Comparison of ENCODE assay signal across 2 cellular contexts in the genomic region with DNA sequence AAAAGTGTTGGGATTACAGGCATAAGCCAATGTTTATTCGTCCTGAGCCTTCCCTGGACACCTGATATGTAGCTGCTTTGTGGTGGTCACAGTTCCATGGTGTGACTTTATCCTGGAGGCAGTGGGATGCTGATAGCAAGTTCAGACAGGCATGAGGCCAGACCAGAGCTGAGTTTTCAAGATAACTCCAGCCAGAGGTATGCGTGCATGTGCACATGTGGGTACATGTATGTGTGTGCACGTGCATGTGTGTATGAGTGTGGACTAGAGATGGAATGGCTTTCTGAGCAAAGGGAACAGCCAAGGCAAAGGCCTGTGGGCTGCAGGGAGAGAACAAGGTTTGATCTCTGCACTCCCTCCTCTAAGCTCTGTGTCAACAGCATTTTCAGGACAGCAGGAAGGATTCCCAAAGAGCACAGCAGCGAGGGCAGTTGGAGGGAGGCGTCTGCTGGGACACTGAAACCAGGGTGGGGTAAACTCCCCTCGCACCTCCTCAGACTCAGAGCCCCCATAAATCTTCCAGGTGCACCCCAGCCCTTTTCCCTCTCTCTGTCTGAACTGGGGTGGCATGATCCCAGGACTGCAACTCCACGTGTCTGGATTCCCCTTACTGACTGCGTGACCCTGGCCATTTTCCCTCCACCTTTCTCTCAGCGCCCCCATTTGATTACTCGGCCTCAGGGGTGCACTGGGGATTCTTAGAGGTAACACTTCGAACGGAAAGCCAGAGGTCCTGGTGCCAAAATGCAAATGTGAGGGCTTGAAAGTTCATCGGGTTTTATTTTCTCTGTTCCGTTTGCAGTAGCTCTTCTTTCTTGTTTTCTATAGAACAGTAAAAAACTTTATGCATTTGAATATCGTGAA.
A peak's percentile ranks its signal among the peaks of the same experiment; 100 is the strongest.
TF ChIP-seq lines count a peak whose summit lies in the region.

No MANE protein-coding gene starts in this region.

TF ChIP-seq in HEK293, 187 proteins besides CTCF, POLR2A, EP300 and RAD21:
- TF ChIP-seq ZNF184 (tag by site-specific recombination; IDR thresholded peaks at IDR 0.05), result no peak
- TF ChIP-seq, protein P1, sequence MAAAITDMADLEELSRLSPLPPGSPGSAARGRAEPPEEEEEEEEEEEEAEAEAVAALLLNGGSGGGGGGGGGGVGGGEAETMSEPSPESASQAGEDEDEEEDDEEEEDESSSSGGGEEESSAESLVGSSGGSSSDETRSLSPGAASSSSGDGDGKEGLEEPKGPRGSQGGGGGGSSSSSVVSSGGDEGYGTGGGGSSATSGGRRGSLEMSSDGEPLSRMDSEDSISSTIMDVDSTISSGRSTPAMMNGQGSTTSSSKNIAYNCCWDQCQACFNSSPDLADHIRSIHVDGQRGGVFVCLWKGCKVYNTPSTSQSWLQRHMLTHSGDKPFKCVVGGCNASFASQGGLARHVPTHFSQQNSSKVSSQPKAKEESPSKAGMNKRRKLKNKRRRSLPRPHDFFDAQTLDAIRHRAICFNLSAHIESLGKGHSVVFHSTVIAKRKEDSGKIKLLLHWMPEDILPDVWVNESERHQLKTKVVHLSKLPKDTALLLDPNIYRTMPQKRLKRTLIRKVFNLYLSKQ (tag by site-specific recombination; IDR thresholded peaks at IDR 0.05; ENCODE audit: borderline replicate concordance), result no peak
- 0 out of 2 replicates have a peak, but pooled peaks have one; percentile 23 for TF ChIP-seq ZNF341 (tag by site-specific recombination; IDR thresholded peaks at IDR 0.05; ENCODE audit: low read depth)

TF ChIP-seq in GM12878, 131 proteins besides CTCF, POLR2A, EP300 and RAD21:
- TF ChIP-seq MEF2B (IDR thresholded peaks at IDR 0.05; ENCODE audit: partially characterized antibody, poor library complexity, severe bottlenecking) (peak; percentile 42), MEF2A (IDR thresholded peaks at IDR 0.05; ENCODE audit: insufficient read depth, low read depth, low read length) (0 out of 2 replicates have a peak, but pooled peaks have one; percentile 5), PAX5 (IDR thresholded peaks at IDR 0.05; ENCODE audit: borderline replicate concordance, low read depth, low read length) (no peak), DPF2 (IDR thresholded peaks at IDR 0.05) (0 out of 2 replicates have a peak, but pooled peaks have one; percentile 60), POLR2AphosphoS2 (IDR thresholded peaks at IDR 0.05; ENCODE audit: low read depth, low read length) (0 out of 2 replicates have a peak, but pooled peaks have one; percentile 32), EED (IDR thresholded peaks at IDR 0.05; ENCODE audit: low read depth) (peak; percentile 47; the same call in 1 of the 2 replicates), LARP7 (IDR thresholded peaks at IDR 0.05) (0 out of 2 replicates have a peak, but pooled peaks have one; percentile 34), CHD2 (IDR thresholded peaks at IDR 0.05; ENCODE audit: borderline replicate concordance, low read depth, low read length) (peak; percentile 15; the same call in 1 of the 2 replicates), SREBF2 (IDR thresholded peaks at IDR 0.05; ENCODE audit: low read length) (no peak), BHLHE40 (IDR thresholded peaks at IDR 0.05; ENCODE audit: borderline replicate concordance in 1 of 2, low read depth in 2 of 2, low read length in 1 of 2) (peak; percentile 76 to 87; a peak in 3 of 4 replicates), MXI1 (IDR thresholded peaks at IDR 0.05; ENCODE audit: low read depth, low read length) (peak; percentile 46), MTA2 (IDR thresholded peaks at IDR 0.05; ENCODE audit: low read depth) (peak; percentile 36), STAT3 (IDR thresholded peaks at IDR 0.05; ENCODE audit: low read depth, low read length) (no peak), YY1 (IDR thresholded peaks at IDR 0.05; ENCODE audit: low read depth, low read length) (0 out of 2 replicates have a peak, but pooled peaks have one; percentile 36), POLR2AphosphoS5 (IDR thresholded peaks at IDR 0.05; ENCODE audit: low read length) (no peak), NR2F1 (conservative IDR thresholded peaks at IDR 0.05) (peak; percentile 70), CHD4 (IDR thresholded peaks at IDR 0.05) (no peak), POU2F2 (IDR thresholded peaks at IDR 0.05; ENCODE audit: borderline replicate concordance, low read depth, low read length) (peak; percentile 91; the same call in 2 of the 3 replicates), ASH2L (IDR thresholded peaks at IDR 0.05; ENCODE audit: borderline replicate concordance, low read depth) (no peak), JUNB (IDR thresholded peaks at IDR 0.05) (no peak), IKZF2 (IDR thresholded peaks at IDR 0.05) (peak in 1 of 2 experiments; percentile 33; a peak in 2 of 4 replicates), IKZF1 (conservative IDR thresholded peaks at IDR 0.05) (peak; percentile 56)
- TF ChIP-seq, protein P2, sequence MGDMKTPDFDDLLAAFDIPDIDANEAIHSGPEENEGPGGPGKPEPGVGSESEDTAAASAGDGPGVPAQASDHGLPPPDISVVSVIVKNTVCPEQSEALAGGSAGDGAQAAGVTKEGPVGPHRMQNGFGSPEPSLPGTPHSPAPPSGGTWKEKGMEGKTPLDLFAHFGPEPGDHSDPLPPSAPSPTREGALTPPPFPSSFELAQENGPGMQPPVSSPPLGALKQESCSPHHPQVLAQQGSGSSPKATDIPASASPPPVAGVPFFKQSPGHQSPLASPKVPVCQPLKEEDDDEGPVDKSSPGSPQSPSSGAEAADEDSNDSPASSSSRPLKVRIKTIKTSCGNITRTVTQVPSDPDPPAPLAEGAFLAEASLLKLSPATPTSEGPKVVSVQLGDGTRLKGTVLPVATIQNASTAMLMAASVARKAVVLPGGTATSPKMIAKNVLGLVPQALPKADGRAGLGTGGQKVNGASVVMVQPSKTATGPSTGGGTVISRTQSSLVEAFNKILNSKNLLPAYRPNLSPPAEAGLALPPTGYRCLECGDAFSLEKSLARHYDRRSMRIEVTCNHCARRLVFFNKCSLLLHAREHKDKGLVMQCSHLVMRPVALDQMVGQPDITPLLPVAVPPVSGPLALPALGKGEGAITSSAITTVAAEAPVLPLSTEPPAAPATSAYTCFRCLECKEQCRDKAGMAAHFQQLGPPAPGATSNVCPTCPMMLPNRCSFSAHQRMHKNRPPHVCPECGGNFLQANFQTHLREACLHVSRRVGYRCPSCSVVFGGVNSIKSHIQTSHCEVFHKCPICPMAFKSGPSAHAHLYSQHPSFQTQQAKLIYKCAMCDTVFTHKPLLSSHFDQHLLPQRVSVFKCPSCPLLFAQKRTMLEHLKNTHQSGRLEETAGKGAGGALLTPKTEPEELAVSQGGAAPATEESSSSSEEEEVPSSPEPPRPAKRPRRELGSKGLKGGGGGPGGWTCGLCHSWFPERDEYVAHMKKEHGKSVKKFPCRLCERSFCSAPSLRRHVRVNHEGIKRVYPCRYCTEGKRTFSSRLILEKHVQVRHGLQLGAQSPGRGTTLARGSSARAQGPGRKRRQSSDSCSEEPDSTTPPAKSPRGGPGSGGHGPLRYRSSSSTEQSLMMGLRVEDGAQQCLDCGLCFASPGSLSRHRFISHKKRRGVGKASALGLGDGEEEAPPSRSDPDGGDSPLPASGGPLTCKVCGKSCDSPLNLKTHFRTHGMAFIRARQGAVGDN (IDR thresholded peaks at IDR 0.05), result peak; percentile 87
- TF ChIP-seq, protein P3, sequence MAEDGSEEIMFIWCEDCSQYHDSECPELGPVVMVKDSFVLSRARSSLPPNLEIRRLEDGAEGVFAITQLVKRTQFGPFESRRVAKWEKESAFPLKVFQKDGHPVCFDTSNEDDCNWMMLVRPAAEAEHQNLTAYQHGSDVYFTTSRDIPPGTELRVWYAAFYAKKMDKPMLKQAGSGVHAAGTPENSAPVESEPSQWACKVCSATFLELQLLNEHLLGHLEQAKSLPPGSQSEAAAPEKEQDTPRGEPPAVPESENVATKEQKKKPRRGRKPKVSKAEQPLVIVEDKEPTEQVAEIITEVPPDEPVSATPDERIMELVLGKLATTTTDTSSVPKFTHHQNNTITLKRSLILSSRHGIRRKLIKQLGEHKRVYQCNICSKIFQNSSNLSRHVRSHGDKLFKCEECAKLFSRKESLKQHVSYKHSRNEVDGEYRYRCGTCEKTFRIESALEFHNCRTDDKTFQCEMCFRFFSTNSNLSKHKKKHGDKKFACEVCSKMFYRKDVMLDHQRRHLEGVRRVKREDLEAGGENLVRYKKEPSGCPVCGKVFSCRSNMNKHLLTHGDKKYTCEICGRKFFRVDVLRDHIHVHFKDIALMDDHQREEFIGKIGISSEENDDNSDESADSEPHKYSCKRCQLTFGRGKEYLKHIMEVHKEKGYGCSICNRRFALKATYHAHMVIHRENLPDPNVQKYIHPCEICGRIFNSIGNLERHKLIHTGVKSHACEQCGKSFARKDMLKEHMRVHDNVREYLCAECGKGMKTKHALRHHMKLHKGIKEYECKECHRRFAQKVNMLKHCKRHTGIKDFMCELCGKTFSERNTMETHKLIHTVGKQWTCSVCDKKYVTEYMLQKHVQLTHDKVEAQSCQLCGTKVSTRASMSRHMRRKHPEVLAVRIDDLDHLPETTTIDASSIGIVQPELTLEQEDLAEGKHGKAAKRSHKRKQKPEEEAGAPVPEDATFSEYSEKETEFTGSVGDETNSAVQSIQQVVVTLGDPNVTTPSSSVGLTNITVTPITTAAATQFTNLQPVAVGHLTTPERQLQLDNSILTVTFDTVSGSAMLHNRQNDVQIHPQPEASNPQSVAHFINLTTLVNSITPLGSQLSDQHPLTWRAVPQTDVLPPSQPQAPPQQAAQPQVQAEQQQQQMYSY (CRISPR knock-in tag; IDR thresholded peaks at IDR 0.05), result no peak
- TF ChIP-seq, protein P4, sequence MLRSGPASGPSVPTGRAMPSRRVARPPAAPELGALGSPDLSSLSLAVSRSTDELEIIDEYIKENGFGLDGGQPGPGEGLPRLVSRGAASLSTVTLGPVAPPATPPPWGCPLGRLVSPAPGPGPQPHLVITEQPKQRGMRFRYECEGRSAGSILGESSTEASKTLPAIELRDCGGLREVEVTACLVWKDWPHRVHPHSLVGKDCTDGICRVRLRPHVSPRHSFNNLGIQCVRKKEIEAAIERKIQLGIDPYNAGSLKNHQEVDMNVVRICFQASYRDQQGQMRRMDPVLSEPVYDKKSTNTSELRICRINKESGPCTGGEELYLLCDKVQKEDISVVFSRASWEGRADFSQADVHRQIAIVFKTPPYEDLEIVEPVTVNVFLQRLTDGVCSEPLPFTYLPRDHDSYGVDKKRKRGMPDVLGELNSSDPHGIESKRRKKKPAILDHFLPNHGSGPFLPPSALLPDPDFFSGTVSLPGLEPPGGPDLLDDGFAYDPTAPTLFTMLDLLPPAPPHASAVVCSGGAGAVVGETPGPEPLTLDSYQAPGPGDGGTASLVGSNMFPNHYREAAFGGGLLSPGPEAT (IDR thresholded peaks at IDR 0.05; ENCODE audit: low read depth), result peak; percentile 38; the same call in 1 of the 2 replicates
- TF ChIP-seq, protein P5, sequence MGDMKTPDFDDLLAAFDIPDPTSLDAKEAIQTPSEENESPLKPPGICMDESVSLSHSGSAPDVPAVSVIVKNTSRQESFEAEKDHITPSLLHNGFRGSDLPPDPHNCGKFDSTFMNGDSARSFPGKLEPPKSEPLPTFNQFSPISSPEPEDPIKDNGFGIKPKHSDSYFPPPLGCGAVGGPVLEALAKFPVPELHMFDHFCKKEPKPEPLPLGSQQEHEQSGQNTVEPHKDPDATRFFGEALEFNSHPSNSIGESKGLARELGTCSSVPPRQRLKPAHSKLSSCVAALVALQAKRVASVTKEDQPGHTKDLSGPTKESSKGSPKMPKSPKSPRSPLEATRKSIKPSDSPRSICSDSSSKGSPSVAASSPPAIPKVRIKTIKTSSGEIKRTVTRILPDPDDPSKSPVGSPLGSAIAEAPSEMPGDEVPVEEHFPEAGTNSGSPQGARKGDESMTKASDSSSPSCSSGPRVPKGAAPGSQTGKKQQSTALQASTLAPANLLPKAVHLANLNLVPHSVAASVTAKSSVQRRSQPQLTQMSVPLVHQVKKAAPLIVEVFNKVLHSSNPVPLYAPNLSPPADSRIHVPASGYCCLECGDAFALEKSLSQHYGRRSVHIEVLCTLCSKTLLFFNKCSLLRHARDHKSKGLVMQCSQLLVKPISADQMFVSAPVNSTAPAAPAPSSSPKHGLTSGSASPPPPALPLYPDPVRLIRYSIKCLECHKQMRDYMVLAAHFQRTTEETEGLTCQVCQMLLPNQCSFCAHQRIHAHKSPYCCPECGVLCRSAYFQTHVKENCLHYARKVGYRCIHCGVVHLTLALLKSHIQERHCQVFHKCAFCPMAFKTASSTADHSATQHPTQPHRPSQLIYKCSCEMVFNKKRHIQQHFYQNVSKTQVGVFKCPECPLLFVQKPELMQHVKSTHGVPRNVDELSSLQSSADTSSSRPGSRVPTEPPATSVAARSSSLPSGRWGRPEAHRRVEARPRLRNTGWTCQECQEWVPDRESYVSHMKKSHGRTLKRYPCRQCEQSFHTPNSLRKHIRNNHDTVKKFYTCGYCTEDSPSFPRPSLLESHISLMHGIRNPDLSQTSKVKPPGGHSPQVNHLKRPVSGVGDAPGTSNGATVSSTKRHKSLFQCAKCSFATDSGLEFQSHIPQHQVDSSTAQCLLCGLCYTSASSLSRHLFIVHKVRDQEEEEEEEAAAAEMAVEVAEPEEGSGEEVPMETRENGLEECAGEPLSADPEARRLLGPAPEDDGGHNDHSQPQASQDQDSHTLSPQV (IDR thresholded peaks at IDR 0.05), result peak; percentile 50; the same call in 1 of the 2 replicates
